18 cellular contexts compared by ENCODE assay signal in the genomic region with DNA sequence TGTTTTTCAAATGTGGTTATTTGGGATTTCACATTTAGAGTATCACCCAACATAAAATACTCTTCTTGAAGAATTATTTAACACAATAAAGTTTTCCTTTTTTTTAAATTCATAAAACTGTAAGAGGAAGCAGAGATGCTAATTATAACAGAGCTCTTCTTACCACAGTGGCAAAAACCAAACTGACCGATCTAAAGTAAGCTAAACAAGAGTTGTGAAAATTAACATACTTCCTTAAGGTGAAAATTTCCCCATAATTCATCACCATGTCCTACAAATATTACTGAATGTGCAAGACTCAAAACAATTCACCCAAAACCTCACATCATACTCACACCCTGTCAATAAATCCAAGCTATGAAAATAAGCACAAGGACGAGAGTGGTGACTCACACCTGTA.
"Had no signal": no experiment of that assay in that cellular context is flagged by ENCODE, and none has a peak within 500 bp of the region (broad histone marks: within the 10 kb centered on the region; RNA-seq: fewer than 3 reads in every experiment).

No MANE protein-coding gene starts in this region.

- H3K27ac Mint-ChIP-seq: activated CD4-positive, alpha-beta memory T cell treated with anti-CD3 and anti-CD28 coated beads for 36 hours; activated naive CD4-positive, alpha-beta T cell treated with anti-CD3 and anti-CD28 coated beads, Interleukin-2, amount 10 ng/mL, durations not matched to agents 7 days and 5 days; progenitor cell of endocrine pancreas; stimulated activated naive CD8-positive, alpha-beta T cell treated with anti-CD3 and anti-CD28 coated beads, Interleukin-15, Interleukin-2, amounts not matched to agents 100 ng/mL and 50 ng/mL, for 24 hours; T-helper 17 cell had no signal

- H3K4me3 Mint-ChIP-seq: activated CD4-positive, alpha-beta memory T cell treated with anti-CD3 and anti-CD28 coated beads for 36 hours; activated naive CD4-positive, alpha-beta T cell treated with anti-CD3 and anti-CD28 coated beads, Interleukin-2, amount 10 ng/mL, durations not matched to agents 7 days and 5 days; naive B cell; stimulated activated naive CD8-positive, alpha-beta T cell treated with anti-CD3 and anti-CD28 coated beads, Interleukin-15, Interleukin-2, amounts not matched to agents 100 ng/mL and 50 ng/mL, for 24 hours; T-helper 17 cell had no signal

- H3K9me3 Mint-ChIP-seq: activated CD4-positive, alpha-beta memory T cell treated with anti-CD3 and anti-CD28 coated beads for 36 hours; activated naive CD4-positive, alpha-beta T cell treated with anti-CD3 and anti-CD28 coated beads, Interleukin-2, amount 10 ng/mL, durations not matched to agents 7 days and 5 days; stimulated activated naive CD8-positive, alpha-beta T cell treated with anti-CD3 and anti-CD28 coated beads, Interleukin-15, Interleukin-2, amounts not matched to agents 100 ng/mL and 50 ng/mL, for 24 hours had no signal

- H3K4me1 ChIP-seq: uterus had no signal

- H3K27me3 ChIP-seq: body of pancreas, cardiac muscle cell, suprapubic skin, tibial nerve, uterus had no signal

- H3K27me3 Mint-ChIP-seq: activated CD4-positive, alpha-beta memory T cell treated with anti-CD3 and anti-CD28 coated beads for 36 hours; activated naive CD4-positive, alpha-beta T cell treated with anti-CD3 and anti-CD28 coated beads, Interleukin-2, amount 10 ng/mL, durations not matched to agents 7 days and 5 days; naive B cell; progenitor cell of endocrine pancreas; stimulated activated naive CD8-positive, alpha-beta T cell treated with anti-CD3 and anti-CD28 coated beads, Interleukin-15, Interleukin-2, amounts not matched to agents 100 ng/mL and 50 ng/mL, for 24 hours; T-helper 17 cell had no signal

- H3K4me3 ChIP-seq: body of pancreas, cardiac muscle cell, lung, suprapubic skin, tibial nerve, uterus had no signal

- H3K9me3 ChIP-seq: body of pancreas, suprapubic skin, tibial nerve, uterus had no signal

- H3K27ac ChIP-seq: body of pancreas, cardiac muscle cell, suprapubic skin, tibial nerve, uterus had no signal

- H3K36me3 ChIP-seq: suprapubic skin, tibial nerve, uterus had no signal

- ATAC-seq: body of pancreas, left lobe of liver, T-helper 17 cell had no signal

- DNase-seq: activated CD4-positive, alpha-beta memory T cell treated with anti-CD3 and anti-CD28 coated beads for 36 hours; activated CD4-positive, alpha-beta T cell treated with anti-CD3 and anti-CD28 coated beads for 48 hours; activated effector memory CD4-positive, alpha-beta T cell treated with anti-CD3 and anti-CD28 coated beads, Interleukin-2, amount 50 U/mL, for 16 hours; activated naive CD4-positive, alpha-beta T cell treated with anti-CD3 and anti-CD28 coated beads, Interleukin-2, amount 10 ng/mL, durations not matched to agents 7 days and 5 days; anterior cingulate cortex; body of pancreas; cortex of kidney; naive B cell; retina; T-helper 17 cell; uterus had no signal

- H3K36me3 Mint-ChIP-seq: activated CD4-positive, alpha-beta memory T cell treated with anti-CD3 and anti-CD28 coated beads for 36 hours; naive B cell had no signal
